8 cellular contexts compared by ENCODE assay signal in the genomic region with DNA sequence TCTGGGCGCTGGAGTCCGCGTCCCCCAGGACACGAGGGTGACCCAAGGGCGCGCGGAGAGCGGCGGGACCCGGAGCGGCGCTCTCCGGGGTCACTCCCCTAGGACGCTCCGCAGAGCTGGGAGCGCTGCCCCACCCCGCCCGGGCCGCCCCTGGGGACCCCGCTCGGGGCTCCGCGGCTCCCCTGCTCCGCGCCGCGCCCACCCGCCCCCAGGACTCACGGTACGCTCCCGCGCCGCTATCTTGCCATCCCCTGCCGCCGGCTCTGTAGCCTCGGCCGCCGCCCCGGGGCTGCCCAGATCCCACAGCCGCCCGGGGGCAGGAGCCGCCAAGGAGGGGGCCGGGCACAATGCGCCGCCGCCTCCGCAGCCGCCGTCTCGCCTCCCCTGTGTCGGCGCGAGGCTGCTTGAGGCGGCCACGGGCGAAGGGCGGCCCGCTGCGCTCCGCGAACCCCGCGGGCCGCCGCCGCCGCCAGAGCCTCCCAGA. TPM values are rescaled to one million over a fixed set of nuclear protein-coding genes. Genes with fewer than 3 reads are reported as not detected.
DNase-seq lines count a peak whose midpoint lies in the region; ATAC-seq and TF ChIP-seq lines count a peak whose summit lies in the region.

No MANE protein-coding gene starts in this region.

- H3K36me3 ChIP-seq in colonic mucosa (no peaks in the 10 kb centered on the region), mucosa of stomach (ENCODE audit: control insufficient read depth, insufficient read depth, low read length) (no peaks in the 10 kb centered on the region)

- peaks cover 0 to 13% (median 4%) of the 10 kb centered on the region in 7 donors for H3K9me3 Mint-ChIP-seq in CD14-positive monocyte

- TF ChIP-seq CTCF in colonic mucosa (IDR thresholded peaks at IDR 0.05) (no peak), CD14-positive monocyte (IDR thresholded peaks at IDR 0.05) (no peak)

- H3K4me1 Mint-ChIP-seq in CD14-positive monocyte, result peaks cover 8% of the 10 kb centered on the region

- H3K27ac ChIP-seq in colonic mucosa, result peak overlapping the region; percentile 46

- peak; percentile 35 for ATAC-seq in GM21619 (IDR thresholded peaks at IDR 0.05; ENCODE audit: unreplicated experiment)
- ATAC-seq in GM18873 (IDR thresholded peaks at IDR 0.05; ENCODE audit: low FRiP score, unreplicated experiment), result no peak
- ATAC-seq in HG02610 (IDR thresholded peaks at IDR 0.05; ENCODE audit: unreplicated experiment), result no peak

- no peaks in the 10 kb centered on the region for H3K9me3 ChIP-seq in colonic mucosa
- no peaks in the 10 kb centered on the region for H3K9me3 ChIP-seq in mucosa of stomach (ENCODE audit: control insufficient read depth, low read length)

- H3K4me3 Mint-ChIP-seq in CD14-positive monocyte, result peak overlapping the region in 1 of 2 donors; percentile 84

- H3K4me1 ChIP-seq in colonic mucosa (no peaks in the 10 kb centered on the region), mucosa of stomach (ENCODE audit: control insufficient read depth, insufficient read depth, low read length) (no peaks in the 10 kb centered on the region)

- H3K36me3 Mint-ChIP-seq in CD14-positive monocyte, result peaks cover 0 to 3% of the 10 kb centered on the region in 2 donors

- peak overlapping the region in 1 of 2 donors; percentile 62 for H3K9ac ChIP-seq in colonic mucosa (ENCODE audit: low read depth in 2 of 2, low read length in 2 of 2)
- peak overlapping the region; percentile 65 for H3K9ac ChIP-seq in mucosa of stomach (ENCODE audit: low read length)

- no peak overlapping the region for H3K27ac Mint-ChIP-seq in CD14-positive monocyte

- H3K4me3 ChIP-seq in colonic mucosa (peak overlapping the region; percentile 48), mucosa of stomach (ENCODE audit: low read length) (no peak overlapping the region)

- DNase-seq in NCI-H2171 treated with DMSO at 0.1 percent for 48 hours (lab: John Stamatoyannopoulos, UW), result peak; percentile 44
- DNase-seq in colonic mucosa, result no peak
- DNase-seq in SW 1271 (lab: John Stamatoyannopoulos, UW), result no peak
- no peak for DNase-seq in CD14-positive monocyte (ENCODE audit: low spot score)

- H3K27me3 ChIP-seq in colonic mucosa (peaks cover 17% of the 10 kb centered on the region), mucosa of stomach (ENCODE audit: control insufficient read depth, insufficient read depth, low read length) (no peaks in the 10 kb centered on the region)

- peaks cover 69 to 78% (median 70%) of the 10 kb centered on the region in 3 donors for H3K27me3 Mint-ChIP-seq in CD14-positive monocyte (ENCODE audit: low read depth in 3 of 3)

- intact Hi-C loops in colonic mucosa (cut with DNase I) (no loop called here), CD14-positive monocyte (cut with micrococcal nuclease) (no loop called here)

RNA-seq across cellular contexts. Expression of gene LIFR, which starts 0.3 kb away (rescaled TPM):
- total RNA-seq in colonic mucosa, result 10 to 100 TPM in 1 of 2 donors, 1 to 10 TPM in 1; 7.0 to 10.3 TPM
- polyA plus RNA-seq in CD14-positive monocyte, result not detected
